19 cellular contexts compared by ENCODE assay signal in the genomic region with DNA sequence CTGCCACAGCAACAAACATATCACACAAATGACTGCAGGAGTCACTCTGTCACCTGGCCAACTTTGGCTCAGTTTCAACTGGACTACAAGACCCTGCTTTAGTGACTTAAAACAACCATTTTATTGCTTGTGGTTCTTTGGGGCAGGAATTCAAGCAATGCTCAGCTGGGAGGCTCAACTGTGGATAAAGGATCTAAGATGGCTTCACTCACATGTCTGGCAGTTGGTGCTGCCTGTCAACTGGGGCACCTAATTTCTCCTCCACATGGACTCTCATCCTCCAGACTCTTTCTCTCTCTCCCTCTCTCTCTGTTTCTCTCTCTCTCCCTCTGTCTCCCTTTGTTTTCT.
"Had no signal": no experiment of that assay in that cellular context is flagged by ENCODE, and none has a peak within 500 bp of the region (broad histone marks: within the 10 kb centered on the region; RNA-seq: fewer than 3 reads in every experiment).

No MANE protein-coding gene starts in this region.

- ATAC-seq: activated naive CD4-positive, alpha-beta T cell treated with anti-CD3 and anti-CD28 coated beads, Interleukin-2, amount 50 U/mL, for 72 hours; activated T-cell treated with anti-CD3 and anti-CD28 coated beads, Interleukin-2, amount 50 U/mL, for 72 hours; effector memory CD8-positive, alpha-beta T cell; left cardiac atrium; natural killer cell treated with Interleukin-12 subunit alpha and Interleukin-12 subunit beta and Interleukin-15 and Interleukin-18, amount 100 ng/mL, for 72 hours had no signal

- H3K4me3 ChIP-seq: cardiac muscle cell, esophagus squamous epithelium, thyroid gland had no signal

- H3K36me3 ChIP-seq: cardiac muscle cell, esophagus squamous epithelium, thyroid gland, WERI-Rb-1 had no signal

- DNase-seq: activated CD4-positive, alpha-beta T cell treated with anti-CD3 and anti-CD28 coated beads for 1 hour; activated CD8-positive, alpha-beta memory T cell treated with anti-CD3 and anti-CD28 coated beads for 24 hours; activated gamma-delta T cell; activated T-cell treated with anti-CD3 and anti-CD28 coated beads, Interleukin-2, amount 50 U/mL, for 72 hours; effector memory CD8-positive, alpha-beta T cell; esophagus squamous epithelium; left cardiac atrium; mesenchymal stem cell; posterior cingulate gyrus; retina; stimulated activated CD4-positive, alpha-beta T cell treated with anti-CD3 and anti-CD28 coated beads, Interleukin-12 subunit alpha, Interleukin-12 subunit beta, amount 100 ng/mL, for 4 hours; stimulated activated CD4-positive, alpha-beta T cell treated with anti-CD3 and anti-CD28 coated beads, Interleukin-1b, Interleukin-23, amount 100 ng/mL, for 48 hours; stimulated activated CD8-positive, alpha-beta memory T cell treated with anti-CD3 and anti-CD28 coated beads, Interleukin-4, amount 100 ng/mL, for 48 hours; stimulated activated naive CD4-positive, alpha-beta T cell treated with Interleukin-2 at 50 U/mL for 16 hours; thyroid gland; WERI-Rb-1 had no signal

- H3K27ac ChIP-seq: cardiac muscle cell, esophagus squamous epithelium, thyroid gland, WERI-Rb-1 had no signal

- H3K27me3 ChIP-seq: cardiac muscle cell, esophagus squamous epithelium, thyroid gland had no signal

- H3K9me3 ChIP-seq: esophagus squamous epithelium, thyroid gland had no signal
